1 cellular context compared by ENCODE assay signal in the genomic region with DNA sequence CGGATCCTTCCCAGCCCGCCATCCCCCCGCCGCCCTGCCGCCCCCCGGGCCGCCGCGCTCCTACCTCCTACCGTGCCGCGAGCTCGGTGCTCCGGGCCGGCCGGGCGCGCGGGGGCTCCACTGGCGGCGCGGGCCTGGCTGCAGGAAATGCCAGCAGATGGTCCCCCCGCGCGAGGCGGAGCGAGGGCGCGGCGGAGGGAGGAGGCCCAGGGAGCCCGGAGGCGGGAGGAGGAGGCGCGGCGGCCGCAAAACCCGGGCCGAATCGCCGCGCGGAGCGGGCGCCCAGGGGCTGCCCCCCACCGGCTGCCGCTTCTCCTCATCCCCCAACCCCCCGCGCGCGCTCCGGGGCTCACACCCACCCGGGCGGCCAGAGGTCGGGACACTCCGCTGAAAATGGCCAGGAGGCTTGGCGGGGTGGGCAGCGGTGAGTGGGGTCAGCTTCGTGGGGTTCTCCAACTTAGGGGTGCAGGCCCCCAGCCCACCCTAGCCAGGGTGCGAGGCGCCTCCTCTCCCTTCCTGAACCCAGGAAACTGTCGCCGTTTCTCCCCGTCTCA.
A peak's percentile ranks its signal among the peaks of the same experiment; 100 is the strongest.
TF ChIP-seq lines count a peak whose summit lies in the region.

A gene with protein sequence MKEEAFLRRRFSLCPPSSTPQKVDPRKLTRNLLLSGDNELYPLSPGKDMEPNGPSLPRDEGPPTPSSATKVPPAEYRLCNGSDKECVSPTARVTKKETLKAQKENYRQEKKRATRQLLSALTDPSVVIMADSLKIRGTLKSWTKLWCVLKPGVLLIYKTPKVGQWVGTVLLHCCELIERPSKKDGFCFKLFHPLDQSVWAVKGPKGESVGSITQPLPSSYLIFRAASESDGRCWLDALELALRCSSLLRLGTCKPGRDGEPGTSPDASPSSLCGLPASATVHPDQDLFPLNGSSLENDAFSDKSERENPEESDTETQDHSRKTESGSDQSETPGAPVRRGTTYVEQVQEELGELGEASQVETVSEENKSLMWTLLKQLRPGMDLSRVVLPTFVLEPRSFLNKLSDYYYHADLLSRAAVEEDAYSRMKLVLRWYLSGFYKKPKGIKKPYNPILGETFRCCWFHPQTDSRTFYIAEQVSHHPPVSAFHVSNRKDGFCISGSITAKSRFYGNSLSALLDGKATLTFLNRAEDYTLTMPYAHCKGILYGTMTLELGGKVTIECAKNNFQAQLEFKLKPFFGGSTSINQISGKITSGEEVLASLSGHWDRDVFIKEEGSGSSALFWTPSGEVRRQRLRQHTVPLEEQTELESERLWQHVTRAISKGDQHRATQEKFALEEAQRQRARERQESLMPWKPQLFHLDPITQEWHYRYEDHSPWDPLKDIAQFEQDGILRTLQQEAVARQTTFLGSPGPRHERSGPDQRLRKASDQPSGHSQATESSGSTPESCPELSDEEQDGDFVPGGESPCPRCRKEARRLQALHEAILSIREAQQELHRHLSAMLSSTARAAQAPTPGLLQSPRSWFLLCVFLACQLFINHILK (minus strand): TSS at position 159 of the 554 bp plus-strand sequence. CDS start 36,162 bp downstream, outside the sequence.

TF ChIP-seq in HepG2, 621 proteins besides CTCF, POLR2A, EP300 and RAD21 (continued from another document):
- TF ChIP-seq, protein P1, sequence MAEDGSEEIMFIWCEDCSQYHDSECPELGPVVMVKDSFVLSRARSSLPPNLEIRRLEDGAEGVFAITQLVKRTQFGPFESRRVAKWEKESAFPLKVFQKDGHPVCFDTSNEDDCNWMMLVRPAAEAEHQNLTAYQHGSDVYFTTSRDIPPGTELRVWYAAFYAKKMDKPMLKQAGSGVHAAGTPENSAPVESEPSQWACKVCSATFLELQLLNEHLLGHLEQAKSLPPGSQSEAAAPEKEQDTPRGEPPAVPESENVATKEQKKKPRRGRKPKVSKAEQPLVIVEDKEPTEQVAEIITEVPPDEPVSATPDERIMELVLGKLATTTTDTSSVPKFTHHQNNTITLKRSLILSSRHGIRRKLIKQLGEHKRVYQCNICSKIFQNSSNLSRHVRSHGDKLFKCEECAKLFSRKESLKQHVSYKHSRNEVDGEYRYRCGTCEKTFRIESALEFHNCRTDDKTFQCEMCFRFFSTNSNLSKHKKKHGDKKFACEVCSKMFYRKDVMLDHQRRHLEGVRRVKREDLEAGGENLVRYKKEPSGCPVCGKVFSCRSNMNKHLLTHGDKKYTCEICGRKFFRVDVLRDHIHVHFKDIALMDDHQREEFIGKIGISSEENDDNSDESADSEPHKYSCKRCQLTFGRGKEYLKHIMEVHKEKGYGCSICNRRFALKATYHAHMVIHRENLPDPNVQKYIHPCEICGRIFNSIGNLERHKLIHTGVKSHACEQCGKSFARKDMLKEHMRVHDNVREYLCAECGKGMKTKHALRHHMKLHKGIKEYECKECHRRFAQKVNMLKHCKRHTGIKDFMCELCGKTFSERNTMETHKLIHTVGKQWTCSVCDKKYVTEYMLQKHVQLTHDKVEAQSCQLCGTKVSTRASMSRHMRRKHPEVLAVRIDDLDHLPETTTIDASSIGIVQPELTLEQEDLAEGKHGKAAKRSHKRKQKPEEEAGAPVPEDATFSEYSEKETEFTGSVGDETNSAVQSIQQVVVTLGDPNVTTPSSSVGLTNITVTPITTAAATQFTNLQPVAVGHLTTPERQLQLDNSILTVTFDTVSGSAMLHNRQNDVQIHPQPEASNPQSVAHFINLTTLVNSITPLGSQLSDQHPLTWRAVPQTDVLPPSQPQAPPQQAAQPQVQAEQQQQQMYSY (CRISPR knock-in tag; IDR thresholded peaks at IDR 0.05): peak; percentile 88
- TF ChIP-seq, protein P2, sequence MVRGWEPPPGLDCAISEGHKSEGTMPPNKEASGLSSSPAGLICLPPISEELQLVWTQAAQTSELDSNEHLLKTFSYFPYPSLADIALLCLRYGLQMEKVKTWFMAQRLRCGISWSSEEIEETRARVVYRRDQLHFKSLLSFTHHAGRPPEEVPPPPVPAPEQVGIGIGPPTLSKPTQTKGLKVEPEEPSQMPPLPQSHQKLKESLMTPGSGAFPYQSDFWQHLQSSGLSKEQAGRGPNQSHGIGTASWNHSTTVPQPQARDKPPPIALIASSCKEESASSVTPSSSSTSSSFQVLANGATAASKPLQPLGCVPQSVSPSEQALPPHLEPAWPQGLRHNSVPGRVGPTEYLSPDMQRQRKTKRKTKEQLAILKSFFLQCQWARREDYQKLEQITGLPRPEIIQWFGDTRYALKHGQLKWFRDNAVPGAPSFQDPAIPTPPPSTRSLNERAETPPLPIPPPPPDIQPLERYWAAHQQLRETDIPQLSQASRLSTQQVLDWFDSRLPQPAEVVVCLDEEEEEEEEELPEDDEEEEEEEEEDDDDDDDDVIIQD (CRISPR knock-in tag; IDR thresholded peaks at IDR 0.05; ENCODE audit: low read depth): no peak
- TF ChIP-seq ZNF317 (CRISPR knock-in tag; IDR thresholded peaks at IDR 0.05) (no peak), EZH2 (conservative IDR thresholded peaks at IDR 0.05; ENCODE audit: low read depth, low read length) (0 out of 2 replicates have a peak, but pooled peaks have one; percentile 31), THYN1 (CRISPR knock-in tag; IDR thresholded peaks at IDR 0.05; ENCODE audit: borderline replicate concordance, low read depth) (no peak)
- TF ChIP-seq, protein P3, sequence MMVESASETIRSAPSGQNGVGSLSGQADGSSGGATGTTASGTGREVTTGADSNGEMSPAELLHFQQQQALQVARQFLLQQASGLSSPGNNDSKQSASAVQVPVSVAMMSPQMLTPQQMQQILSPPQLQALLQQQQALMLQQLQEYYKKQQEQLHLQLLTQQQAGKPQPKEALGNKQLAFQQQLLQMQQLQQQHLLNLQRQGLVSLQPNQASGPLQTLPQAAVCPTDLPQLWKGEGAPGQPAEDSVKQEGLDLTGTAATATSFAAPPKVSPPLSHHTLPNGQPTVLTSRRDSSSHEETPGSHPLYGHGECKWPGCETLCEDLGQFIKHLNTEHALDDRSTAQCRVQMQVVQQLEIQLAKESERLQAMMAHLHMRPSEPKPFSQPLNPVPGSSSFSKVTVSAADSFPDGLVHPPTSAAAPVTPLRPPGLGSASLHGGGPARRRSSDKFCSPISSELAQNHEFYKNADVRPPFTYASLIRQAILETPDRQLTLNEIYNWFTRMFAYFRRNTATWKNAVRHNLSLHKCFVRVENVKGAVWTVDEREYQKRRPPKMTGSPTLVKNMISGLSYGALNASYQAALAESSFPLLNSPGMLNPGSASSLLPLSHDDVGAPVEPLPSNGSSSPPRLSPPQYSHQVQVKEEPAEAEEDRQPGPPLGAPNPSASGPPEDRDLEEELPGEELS (CRISPR knock-in tag; IDR thresholded peaks at IDR 0.05): no peak
